ENCODE assay signal across 1 cellular context in the genomic region with DNA sequence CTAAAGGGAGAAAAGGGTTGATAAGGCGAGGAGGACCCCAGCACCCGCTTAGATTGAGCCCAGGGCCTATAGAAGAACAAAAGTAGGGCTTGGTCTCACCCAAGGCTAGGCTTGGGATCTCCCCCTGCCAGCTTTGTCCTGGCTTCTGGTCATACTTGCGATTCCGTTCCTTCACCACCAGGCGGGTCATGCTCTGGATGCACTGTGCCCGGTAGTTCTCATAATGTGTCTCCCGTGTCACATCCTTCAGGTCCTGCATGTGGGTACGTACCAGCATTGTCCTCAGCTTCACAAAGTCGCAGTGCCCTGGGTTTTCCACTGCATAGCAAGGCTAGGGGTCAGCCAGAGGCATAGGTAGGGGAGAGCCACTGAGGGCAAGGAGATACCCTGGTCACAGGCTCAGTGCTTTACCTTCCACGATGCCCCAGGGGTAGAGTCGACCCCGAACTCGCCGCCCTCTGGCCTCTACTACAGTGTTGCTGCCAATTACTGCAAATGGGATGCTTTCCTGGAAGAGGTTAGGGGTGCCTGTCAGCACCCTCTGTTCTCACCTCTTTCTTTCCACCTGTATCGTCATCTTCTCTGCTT.
TF ChIP-seq lines count a peak whose summit lies in the region.

No MANE protein-coding gene starts in this region.

TF ChIP-seq in HCT116, 20 proteins besides CTCF, POLR2A, EP300 and RAD21 (continued from another document):
- TF ChIP-seq, protein P1, sequence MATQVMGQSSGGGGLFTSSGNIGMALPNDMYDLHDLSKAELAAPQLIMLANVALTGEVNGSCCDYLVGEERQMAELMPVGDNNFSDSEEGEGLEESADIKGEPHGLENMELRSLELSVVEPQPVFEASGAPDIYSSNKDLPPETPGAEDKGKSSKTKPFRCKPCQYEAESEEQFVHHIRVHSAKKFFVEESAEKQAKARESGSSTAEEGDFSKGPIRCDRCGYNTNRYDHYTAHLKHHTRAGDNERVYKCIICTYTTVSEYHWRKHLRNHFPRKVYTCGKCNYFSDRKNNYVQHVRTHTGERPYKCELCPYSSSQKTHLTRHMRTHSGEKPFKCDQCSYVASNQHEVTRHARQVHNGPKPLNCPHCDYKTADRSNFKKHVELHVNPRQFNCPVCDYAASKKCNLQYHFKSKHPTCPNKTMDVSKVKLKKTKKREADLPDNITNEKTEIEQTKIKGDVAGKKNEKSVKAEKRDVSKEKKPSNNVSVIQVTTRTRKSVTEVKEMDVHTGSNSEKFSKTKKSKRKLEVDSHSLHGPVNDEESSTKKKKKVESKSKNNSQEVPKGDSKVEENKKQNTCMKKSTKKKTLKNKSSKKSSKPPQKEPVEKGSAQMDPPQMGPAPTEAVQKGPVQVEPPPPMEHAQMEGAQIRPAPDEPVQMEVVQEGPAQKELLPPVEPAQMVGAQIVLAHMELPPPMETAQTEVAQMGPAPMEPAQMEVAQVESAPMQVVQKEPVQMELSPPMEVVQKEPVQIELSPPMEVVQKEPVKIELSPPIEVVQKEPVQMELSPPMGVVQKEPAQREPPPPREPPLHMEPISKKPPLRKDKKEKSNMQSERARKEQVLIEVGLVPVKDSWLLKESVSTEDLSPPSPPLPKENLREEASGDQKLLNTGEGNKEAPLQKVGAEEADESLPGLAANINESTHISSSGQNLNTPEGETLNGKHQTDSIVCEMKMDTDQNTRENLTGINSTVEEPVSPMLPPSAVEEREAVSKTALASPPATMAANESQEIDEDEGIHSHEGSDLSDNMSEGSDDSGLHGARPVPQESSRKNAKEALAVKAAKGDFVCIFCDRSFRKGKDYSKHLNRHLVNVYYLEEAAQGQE (IDR thresholded peaks at IDR 0.05; ENCODE audit: low read depth) = no peak
- no peak for TF ChIP-seq ELF1 (IDR thresholded peaks at IDR 0.05; ENCODE audit: borderline replicate concordance, low read depth)
- no peak for TF ChIP-seq FOSL1 (IDR thresholded peaks at IDR 0.05; ENCODE audit: low read depth)
- TF ChIP-seq POLR2AphosphoS5 (IDR thresholded peaks at IDR 0.05; ENCODE audit: low read depth, low read length) = no peak
- no peak for TF ChIP-seq SRF (IDR thresholded peaks at IDR 0.05; ENCODE audit: low read depth)
- no peak for TF ChIP-seq CBX3 (IDR thresholded peaks at IDR 0.05; ENCODE audit: low read depth)
- no peak for TF ChIP-seq JUND (IDR thresholded peaks at IDR 0.05)
- no peak for TF ChIP-seq SP1 (IDR thresholded peaks at IDR 0.05; ENCODE audit: low read depth)
- TF ChIP-seq TCF7L2 (IDR thresholded peaks at IDR 0.05; ENCODE audit: borderline replicate concordance, extremely low read depth, insufficient read depth, insufficient read length) = no peak
- no peak for TF ChIP-seq CEBPB (IDR thresholded peaks at IDR 0.05; ENCODE audit: low read depth)
- TF ChIP-seq ZNF274 (IDR thresholded peaks at IDR 0.05; ENCODE audit: low read depth, low read length) = no peak
- no peak for TF ChIP-seq ZFX (IDR thresholded peaks at IDR 0.05)
- TF ChIP-seq, protein P2, sequence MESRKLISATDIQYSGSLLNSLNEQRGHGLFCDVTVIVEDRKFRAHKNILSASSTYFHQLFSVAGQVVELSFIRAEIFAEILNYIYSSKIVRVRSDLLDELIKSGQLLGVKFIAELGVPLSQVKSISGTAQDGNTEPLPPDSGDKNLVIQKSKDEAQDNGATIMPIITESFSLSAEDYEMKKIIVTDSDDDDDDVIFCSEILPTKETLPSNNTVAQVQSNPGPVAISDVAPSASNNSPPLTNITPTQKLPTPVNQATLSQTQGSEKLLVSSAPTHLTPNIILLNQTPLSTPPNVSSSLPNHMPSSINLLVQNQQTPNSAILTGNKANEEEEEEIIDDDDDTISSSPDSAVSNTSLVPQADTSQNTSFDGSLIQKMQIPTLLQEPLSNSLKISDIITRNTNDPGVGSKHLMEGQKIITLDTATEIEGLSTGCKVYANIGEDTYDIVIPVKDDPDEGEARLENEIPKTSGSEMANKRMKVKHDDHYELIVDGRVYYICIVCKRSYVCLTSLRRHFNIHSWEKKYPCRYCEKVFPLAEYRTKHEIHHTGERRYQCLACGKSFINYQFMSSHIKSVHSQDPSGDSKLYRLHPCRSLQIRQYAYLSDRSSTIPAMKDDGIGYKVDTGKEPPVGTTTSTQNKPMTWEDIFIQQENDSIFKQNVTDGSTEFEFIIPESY (IDR thresholded peaks at IDR 0.05; ENCODE audit: extremely low read depth, insufficient replicate concordance, low read length) = no peak
- TF ChIP-seq EZH2 (IDR thresholded peaks at IDR 0.05) = no peak
